Comparison of ENCODE assay signal across 15 cellular contexts in the genomic region with DNA sequence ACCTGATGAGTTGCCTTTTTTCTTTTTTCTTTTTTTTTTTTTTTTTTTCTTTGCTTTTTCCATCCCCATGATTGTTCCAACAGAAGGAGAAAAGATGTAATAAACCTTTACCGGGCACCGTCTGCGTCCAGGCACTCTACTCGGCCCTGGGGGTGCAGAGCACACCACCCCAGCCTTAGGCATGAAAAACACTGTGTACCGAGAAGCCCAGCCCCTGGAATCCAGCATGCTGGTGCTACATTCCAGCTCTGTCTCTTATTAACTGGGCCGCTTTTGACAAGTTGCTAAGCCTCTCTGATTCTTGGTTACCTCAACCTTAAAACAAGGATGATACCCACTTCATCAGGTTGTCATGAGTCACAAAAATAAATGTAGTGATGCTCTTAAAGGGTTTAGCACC.
"Had no signal": no experiment of that assay in that cellular context is flagged by ENCODE, and none has a peak within 500 bp of the region (broad histone marks: within the 10 kb centered on the region; RNA-seq: fewer than 3 reads in every experiment).

No MANE protein-coding gene starts in this region.

- ATAC-seq: activated CD8-positive, alpha-beta T cell treated with anti-CD3 and anti-CD28 coated beads, Interleukin-2, amount 10 ng/mL, durations not matched to agents 7 days and 5 days; body of pancreas; left colon had no signal

- H3K4me3 Mint-ChIP-seq: activated CD8-positive, alpha-beta T cell treated with anti-CD3 and anti-CD28 coated beads, Interleukin-2, amount 10 ng/mL, durations not matched to agents 7 days and 5 days; activated naive CD8-positive, alpha-beta T cell treated with anti-CD3 and anti-CD28 coated beads, Interleukin-2, amount 50 U/mL, for 24 hours; activated T-helper 1 cell treated with anti-CD3 and anti-CD28 coated beads, Interleukin-12 subunit alpha, Interleukin-12 subunit beta, Interleukin-2, Interleukin-4 antibody, amounts not matched to agents 30 ng/mL and 10 ng/mL and 1 ng/mL, durations not matched to agents 14 hours and 24 hours and 36 hours; effector memory CD8-positive, alpha-beta T cell had no signal

- H3K27ac ChIP-seq: body of pancreas, cardiac muscle cell, WERI-Rb-1 had no signal

- DNase-seq: activated CD4-positive, alpha-beta T cell treated with anti-CD3 and anti-CD28 coated beads for 1 hour; activated CD4-positive, alpha-beta T cell treated with anti-CD3 and anti-CD28 coated beads, Interleukin-2, amount 50 U/mL, for 1 hour; activated CD8-positive, alpha-beta T cell treated with anti-CD3 and anti-CD28 coated beads, Interleukin-2, amount 10 ng/mL, durations not matched to agents 7 days and 5 days; activated gamma-delta T cell; activated naive CD4-positive, alpha-beta T cell treated with anti-CD3 and anti-CD28 coated beads, Interleukin-2, amount 50 U/mL, for 16 hours; activated naive CD8-positive, alpha-beta T cell treated with anti-CD3 and anti-CD28 coated beads, Interleukin-2, amount 50 U/mL, for 24 hours; effector memory CD8-positive, alpha-beta T cell; stimulated activated CD4-positive, alpha-beta T cell treated with anti-CD3 and anti-CD28 coated beads, Interleukin-2, amount 100 ng/mL, for 48 hours; stimulated activated naive CD8-positive, alpha-beta T cell treated with anti-CD3 and anti-CD28 coated beads, Interleukin-15, Interleukin-2, amounts not matched to agents 100 U/mL and 50 U/mL, for 24 hours; T-helper 1 cell; WERI-Rb-1 had no signal

- H3K27ac Mint-ChIP-seq: activated CD8-positive, alpha-beta T cell treated with anti-CD3 and anti-CD28 coated beads, Interleukin-2, amount 10 ng/mL, durations not matched to agents 7 days and 5 days; activated naive CD8-positive, alpha-beta T cell treated with anti-CD3 and anti-CD28 coated beads, Interleukin-2, amount 50 U/mL, for 24 hours; activated T-helper 1 cell treated with anti-CD3 and anti-CD28 coated beads, Interleukin-12 subunit alpha, Interleukin-12 subunit beta, Interleukin-2, Interleukin-4 antibody, amounts not matched to agents 30 ng/mL and 10 ng/mL and 1 ng/mL, durations not matched to agents 14 hours and 24 hours and 36 hours; effector memory CD8-positive, alpha-beta T cell had no signal

- H3K9me3 Mint-ChIP-seq: activated naive CD8-positive, alpha-beta T cell treated with anti-CD3 and anti-CD28 coated beads, Interleukin-2, amount 50 U/mL, for 24 hours; activated T-helper 1 cell treated with anti-CD3 and anti-CD28 coated beads, Interleukin-12 subunit alpha, Interleukin-12 subunit beta, Interleukin-2, Interleukin-4 antibody, amounts not matched to agents 30 ng/mL and 10 ng/mL and 1 ng/mL, durations not matched to agents 14 hours and 24 hours and 36 hours; effector memory CD8-positive, alpha-beta T cell had no signal

- H3K4me1 Mint-ChIP-seq: activated naive CD8-positive, alpha-beta T cell treated with anti-CD3 and anti-CD28 coated beads, Interleukin-2, amount 50 U/mL, for 24 hours had no signal
